In genomic region chr1:205249651-205250050, GRCh38 we compare ENCODE assay signal across 14 cellular contexts. TPM values are rescaled to one million over a fixed set of nuclear protein-coding genes. Genes with fewer than 3 reads are reported as not detected.
DNase-seq lines count a peak whose midpoint lies in the region; ATAC-seq and TF ChIP-seq lines count a peak whose summit lies in the region.
"Had no signal": no experiment of that assay in that cellular context is flagged by ENCODE, and none has a peak within 500 bp of the region (broad histone marks: within the 10 kb centered on the region; RNA-seq: fewer than 3 reads in every experiment).

No MANE protein-coding gene starts in this region.

- no peaks in the 10 kb centered on the region for H3K27me3 ChIP-seq in heart right ventricle
- no peaks in the 10 kb centered on the region for H3K27me3 ChIP-seq in hepatocyte
- no peaks in the 10 kb centered on the region for H3K27me3 ChIP-seq in psoas muscle (ENCODE audit: insufficient read depth in 3 of 3, low read length in 2 of 3)
- H3K27me3 ChIP-seq in uterus, result no peaks in the 10 kb centered on the region
- H3K27me3 ChIP-seq: colonic mucosa, suprapubic skin had no signal

- intact Hi-C loops in Right ventricle myocardium superior (cut with DNase I) (loop anchor here (10.0 kb wide), 1 partner anchor 105 kb away; no protein-coding TSS in a partner anchor), heart right ventricle (cut with DNase I) (loop anchor here in 6 of 10 donors (5.0 to 10.0 kb wide), 4 partner anchors 105 to 275 kb away; no protein-coding TSS in a partner anchor), psoas muscle (cut with DNase I) (loop anchor here (2.0 to 10.0 kb wide), 3 partner anchors 13 to 275 kb away; no protein-coding TSS in a partner anchor), uterus (cut with DNase I; ENCODE audit: low total_unique reads) (no loop called here)

- H3K36me3 ChIP-seq in heart right ventricle (no peaks in the 10 kb centered on the region), hepatocyte (replicated peaks; ENCODE audit: insufficient read depth, low read depth) (no peaks in the 10 kb centered on the region), psoas muscle (ENCODE audit: insufficient read depth in 1 of 2, low read depth in 1 of 2) (no peaks in the 10 kb centered on the region), uterus (no peaks in the 10 kb centered on the region)
- H3K36me3 ChIP-seq: colonic mucosa, suprapubic skin had no signal

- H3K4me3 ChIP-seq in heart right ventricle (no peak overlapping the region), hepatocyte (no peak overlapping the region), psoas muscle (no peak overlapping the region), uterus (no peak overlapping the region)
- H3K4me3 ChIP-seq: colonic mucosa, suprapubic skin had no signal

- no peak overlapping the region for H2AFZ ChIP-seq in hepatocyte

- H3K9me2 ChIP-seq in hepatocyte (replicated peaks; ENCODE audit: insufficient read depth), result no peaks in the 10 kb centered on the region

- DNase-seq in Right ventricle myocardium superior (peak; percentile 9), heart right ventricle (no peak), hepatocyte (ENCODE audit: low spot score) (no peak), psoas muscle (no peak), uterus (no peak), NCI-H526 treated with DMSO at 0.1 percent for 48 hours (lab: John Stamatoyannopoulos, UW) (no peak)
- DNase-seq: CD4-positive, alpha-beta T cell; GOT3; NCI-H187 had no signal

- H4K20me1 ChIP-seq in hepatocyte (ENCODE audit: insufficient read depth, poor library complexity, severe bottlenecking), result no peaks in the 10 kb centered on the region

- no peak for TF ChIP-seq POLR2A in uterus (IDR thresholded peaks at IDR 0.05)

- no peaks in the 10 kb centered on the region for H3K9me3 ChIP-seq in heart right ventricle
- no peaks in the 10 kb centered on the region for H3K9me3 ChIP-seq in hepatocyte (ENCODE audit: low read depth)
- H3K9me3 ChIP-seq in psoas muscle, result no peaks in the 10 kb centered on the region
- H3K9me3 ChIP-seq in uterus, result no peaks in the 10 kb centered on the region
- H3K9me3 ChIP-seq: colonic mucosa, suprapubic skin had no signal

- H3K4me1 ChIP-seq in heart right ventricle, result peaks cover 12 to 38% (median 29%) of the 10 kb centered on the region in 9 donors
- H3K4me1 ChIP-seq in hepatocyte (ENCODE audit: insufficient read depth), result peaks cover 39% of the 10 kb centered on the region
- H3K4me1 ChIP-seq in psoas muscle, result peaks cover 85% of the 10 kb centered on the region
- H3K4me1 ChIP-seq in uterus, result peaks cover 6 to 17% of the 10 kb centered on the region in 2 donors
- H3K4me1 ChIP-seq: colonic mucosa had no signal

- ATAC-seq in Right ventricle myocardium superior (ENCODE audit: poor library complexity) (no peak), heart right ventricle (no peak), psoas muscle (no peak), GM21390 (IDR thresholded peaks at IDR 0.05; ENCODE audit: unreplicated experiment) (no peak), GM21367 (IDR thresholded peaks at IDR 0.05; ENCODE audit: unreplicated experiment) (no peak)

- peak overlapping the region; percentile 66 for H3K4me2 ChIP-seq in hepatocyte

- H3K27ac ChIP-seq in heart right ventricle (no peak overlapping the region), hepatocyte (peak overlapping the region; percentile 55), psoas muscle (peak overlapping the region; percentile 84), uterus (peak overlapping the region; percentile 64 to 74)
- H3K27ac ChIP-seq: colonic mucosa, epithelial cell of prostate, suprapubic skin had no signal

- WGBS in heart right ventricle, 2 donors, result 74 to 75% methylated on average over 4 of the region's 4 CpGs
- 74% methylated on average over 4 of the region's 4 CpGs for WGBS in hepatocyte (ENCODE audit: low lambda C conversion rate, missing lambda C conversion rate)
- 39 to 52% (median 48%) methylated on average over 4 of the region's 4 CpGs for WGBS in psoas muscle, 3 donors

- TF ChIP-seq CTCF in heart right ventricle (IDR thresholded peaks at IDR 0.05) (no peak), hepatocyte (IDR thresholded peaks at IDR 0.05; ENCODE audit: poor library complexity) (no peak), psoas muscle (IDR thresholded peaks at IDR 0.05) (no peak), uterus (IDR thresholded peaks at IDR 0.05) (no peak)

- no peaks in the 10 kb centered on the region for H3K79me2 ChIP-seq in hepatocyte

RNA-seq across cellular contexts. Expression of gene TMCC2, which starts 21.9 kb away (rescaled TPM):
- total RNA-seq in Right ventricle myocardium superior (1.3 TPM), heart right ventricle (1 to 10 TPM in 9 of 10 donors, under 1 TPM in 1; 0.62 to 2.6 (median 1.8) TPM), hepatocyte (2.4 and 2.5 TPM in 2 replicates), psoas muscle (10 to 100 TPM in 1 of 4 donors, 1 to 10 TPM in 3; 3.4 to 21.4 (median 6.9) TPM), uterus (1 to 10 TPM; 2.4 to 6.1 (median 5.3) TPM)
- polyA plus RNA-seq in heart right ventricle (1 to 10 TPM; 1.1 to 1.8 TPM), hepatocyte (1.7 and 2.9 TPM in 2 replicates), psoas muscle (10 to 100 TPM in 1 of 3 donors, 1 to 10 TPM in 1, under 1 TPM in 1; 0.66 to 17.5 (median 4.3) TPM)

RNA-seq across cellular contexts. Expression of gene DSTYK, which starts 38.1 kb away (rescaled TPM):
- 5.3 TPM for total RNA-seq in Right ventricle myocardium superior
- 1 to 10 TPM; 5.7 to 9.5 (median 8.0) TPM for total RNA-seq in heart right ventricle
- 1 to 10 TPM; 2.6 to 3.2 TPM for polyA plus RNA-seq in heart right ventricle
- 8.5 and 11.0 TPM in 2 replicates for total RNA-seq in hepatocyte
- 7.7 and 8.4 TPM in 2 replicates for polyA plus RNA-seq in hepatocyte
- 10 to 100 TPM in 3 of 4 donors, 1 to 10 TPM in 1; 10.0 to 22.6 (median 13.9) TPM for total RNA-seq in psoas muscle
- polyA plus RNA-seq in psoas muscle, result 10 to 100 TPM in 1 of 3 donors, 1 to 10 TPM in 2; 2.3 to 19.3 (median 5.2) TPM
- total RNA-seq in uterus, result 10 to 100 TPM in 2 of 4 donors, 1 to 10 TPM in 2; 7.9 to 26.9 (median 14.4) TPM

Comparison
In these comparisons a context has a peak if more than half of its experiments do, and no peak if none do; other contexts are left out.
1. H3K27ac ChIP-seq: peak in hepatocyte (single experiment), psoas muscle (single experiment) and uterus (2 of 2); none in heart right ventricle (0 of 10).